30 cellular contexts compared by ENCODE assay signal in genomic region chr14:24677956-24678355, GRCh38. TPM values are rescaled to one million over a fixed set of nuclear protein-coding genes. Genes with fewer than 3 reads are reported as not detected.
DNase-seq lines count a peak whose midpoint lies in the region; ATAC-seq, FAIRE-seq and TF ChIP-seq lines count a peak whose summit lies in the region.
"Had no signal": no experiment of that assay in that cellular context is flagged by ENCODE, and none has a peak within 500 bp of the region (broad histone marks: within the 10 kb centered on the region; RNA-seq: fewer than 3 reads in every experiment).

No MANE protein-coding gene starts in this region.

- POLR2A ChIA-PET in CD8-positive, alpha-beta T cell (lab: Charles Lee) = no interaction called here

- intact Hi-C loops in CD8-positive, alpha-beta T cell (cut with DNase I, micrococcal nuclease) = loop anchor here (2.0 to 10.0 kb wide), 6 partner anchors 15 to 666 kb away; partner anchors contain the start of genes ADCY4 (in 2 of the 2), RIPK3 (in 2 of the 2), SDR39U1 (in 2 of the 2) and GZMB (in 1 of the 2)
- intact Hi-C loops in activated T-helper 1 cell treated with anti-CD3 and anti-CD28 coated beads, Interleukin-12 subunit alpha, Interleukin-12 subunit beta, Interleukin-2, Interleukin-4 antibody, amounts not matched to agents 30 ng/mL and 10 ng/mL and 1 ng/mL, durations not matched to agents 14 hours and 24 hours and 36 hours (cut with micrococcal nuclease) = loop anchor here (1.0 to 10.0 kb wide), 3 partner anchors 13 to 343 kb away; partner anchors contain the start of genes ADCY4 and RIPK3

- no peaks in the 10 kb centered on the region for H3K27me3 ChIP-seq in CD8-positive, alpha-beta T cell (ENCODE audit: insufficient read depth, low read length)
- H3K27me3 ChIP-seq in BE2C = peaks cover 4% of the 10 kb centered on the region; the same call in 1 of the 2 replicates
- H3K27me3 ChIP-seq: heart right ventricle had no signal

- no peak for TF ChIP-seq CTCF in CD8-positive, alpha-beta T cell (IDR thresholded peaks at IDR 0.05)
- TF ChIP-seq CTCF in BE2C (IDR thresholded peaks at IDR 0.05; ENCODE audit: low read depth, low read length) = no peak

- H3K36me3 Mint-ChIP-seq in CD8-positive, alpha-beta T cell = no peaks in the 10 kb centered on the region
- H3K36me3 Mint-ChIP-seq in activated T-helper 1 cell treated with anti-CD3 and anti-CD28 coated beads, Interleukin-12 subunit alpha, Interleukin-12 subunit beta, Interleukin-2, Interleukin-4 antibody, amounts not matched to agents 30 ng/mL and 10 ng/mL and 1 ng/mL, durations not matched to agents 14 hours and 24 hours and 36 hours (ENCODE audit: low read depth) = peaks cover 6% of the 10 kb centered on the region
- H3K36me3 Mint-ChIP-seq: neural progenitor cell had no signal

- peak; percentile 84 for FAIRE-seq in GM12891 (lab: Jason Lieb, UNC)
- FAIRE-seq: urothelium cell line had no signal

- in situ Hi-C loops in G401 (cut with HindIII; ENCODE audit: low sequenced_read_pairs) = no loop called here

- H3K4me3 ChIP-seq in CD8-positive, alpha-beta T cell (ENCODE audit: low read depth, low read length) = no peak overlapping the region
- H3K4me3 ChIP-seq in BE2C (ENCODE audit: low read depth, low read length) = no peak overlapping the region
- H3K4me3 ChIP-seq: HAP-1, lung, neural progenitor cell, PC-9 had no signal

- CTCF ChIA-PET in CD8-positive, alpha-beta T cell (lab: Charles Lee) = interaction anchor here (0.6 to 4.8 kb wide), 7 partner anchors 10 to 99 kb away, joined by 3 to 21 read pairs (median 5); no protein-coding TSS in a partner anchor

- no peak overlapping the region for H3K27ac ChIP-seq in CD8-positive, alpha-beta T cell (ENCODE audit: low read depth, low read length)
- peak overlapping the region; percentile 19 for H3K27ac ChIP-seq in epithelial cell of prostate
- H3K27ac ChIP-seq: C4-2B, neural progenitor cell, PC-9, thoracic aorta had no signal

- peaks cover 69% of the 10 kb centered on the region for H3K4me1 Mint-ChIP-seq in CD8-positive, alpha-beta T cell (ENCODE audit: low read depth)
- peaks cover 75% of the 10 kb centered on the region for H3K4me1 Mint-ChIP-seq in activated T-helper 1 cell treated with anti-CD3 and anti-CD28 coated beads, Interleukin-12 subunit alpha, Interleukin-12 subunit beta, Interleukin-2, Interleukin-4 antibody, amounts not matched to agents 30 ng/mL and 10 ng/mL and 1 ng/mL, durations not matched to agents 14 hours and 24 hours and 36 hours (ENCODE audit: low read depth)

- H3K27me3 Mint-ChIP-seq in CD8-positive, alpha-beta T cell (ENCODE audit: low read depth) = no peaks in the 10 kb centered on the region
- no peaks in the 10 kb centered on the region for H3K27me3 Mint-ChIP-seq in activated T-helper 1 cell treated with anti-CD3 and anti-CD28 coated beads, Interleukin-12 subunit alpha, Interleukin-12 subunit beta, Interleukin-2, Interleukin-4 antibody, amounts not matched to agents 30 ng/mL and 10 ng/mL and 1 ng/mL, durations not matched to agents 14 hours and 24 hours and 36 hours (ENCODE audit: insufficient read depth)
- H3K27me3 Mint-ChIP-seq: IgD-negative memory B cell; stimulated activated naive B cell treated with anti-CD40 and anti-IgM and Interleukin-4, amounts not matched to agents 10 μg/mL and 1 μg/mL and 100 μg/mL, for 72 hours had no signal

- no peak overlapping the region for H3K27ac Mint-ChIP-seq in CD8-positive, alpha-beta T cell
- peak overlapping the region; percentile 19 for H3K27ac Mint-ChIP-seq in activated T-helper 1 cell treated with anti-CD3 and anti-CD28 coated beads, Interleukin-12 subunit alpha, Interleukin-12 subunit beta, Interleukin-2, Interleukin-4 antibody, amounts not matched to agents 30 ng/mL and 10 ng/mL and 1 ng/mL, durations not matched to agents 14 hours and 24 hours and 36 hours
- H3K27ac Mint-ChIP-seq: neural progenitor cell had no signal

- no peak for ATAC-seq in CD8-positive, alpha-beta T cell
- ATAC-seq: right cardiac atrium had no signal

- peak overlapping the region; percentile 84 for H3K4me3 Mint-ChIP-seq in CD8-positive, alpha-beta T cell
- no peak overlapping the region for H3K4me3 Mint-ChIP-seq in activated T-helper 1 cell treated with anti-CD3 and anti-CD28 coated beads, Interleukin-12 subunit alpha, Interleukin-12 subunit beta, Interleukin-2, Interleukin-4 antibody, amounts not matched to agents 30 ng/mL and 10 ng/mL and 1 ng/mL, durations not matched to agents 14 hours and 24 hours and 36 hours
- H3K4me3 Mint-ChIP-seq: neural progenitor cell had no signal

- H3K4me1 ChIP-seq in CD8-positive, alpha-beta T cell (ENCODE audit: insufficient read depth, low read length) = peaks cover 30% of the 10 kb centered on the region
- H3K4me1 ChIP-seq in BE2C = no peaks in the 10 kb centered on the region
- H3K4me1 ChIP-seq: HAP-1, neural progenitor cell had no signal

- no peaks in the 10 kb centered on the region for H3K9me3 ChIP-seq in CD8-positive, alpha-beta T cell (ENCODE audit: low read length)
- H3K9me3 ChIP-seq in BE2C = no peaks in the 10 kb centered on the region
- H3K9me3 ChIP-seq: HAP-1, heart right ventricle, thoracic aorta had no signal

- DNase-seq in CD8-positive, alpha-beta T cell = no peak
- DNase-seq in GM12891 (ENCODE audit: insufficient read length, low spot score) (no peak), epithelial cell of prostate (ENCODE audit: low read depth, low spot score) (peak; percentile 39), BE2C (no peak), ecto neural progenitor cell (ENCODE audit: low spot score) (no peak), G401 (ENCODE audit: low spot score) (no peak)
- no peak for DNase-seq in activated T-helper 1 cell treated with anti-CD3 and anti-CD28 coated beads, Interleukin-12 subunit alpha, Interleukin-12 subunit beta, Interleukin-2, Interleukin-4 antibody, amounts not matched to agents 30 ng/mL and 10 ng/mL and 1 ng/mL, durations not matched to agents 14 hours and 24 hours and 36 hours (ENCODE audit: low spot score)
- DNase-seq: DND-41; foreskin fibroblast; heart right ventricle; NCI-H1092; NCI-H187; NCI-H2171 treated with DMSO at 0.1 percent for 48 hours; NCI-H524 treated with DMSO at 0.1 percent for 48 hours; NK-92 treated with Interleukin-12 subunit alpha and Interleukin-12 subunit beta, amount 100 ng/mL, for 24 hours; PC-9; right cardiac atrium; SIG-M5; stimulated activated CD4-positive, alpha-beta T cell treated with anti-CD3 and anti-CD28 coated beads, Interleukin-12 subunit alpha, Interleukin-12 subunit beta, amount 100 ng/mL, for 4 hours; stimulated activated CD4-positive, alpha-beta T cell treated with anti-CD3 and anti-CD28 coated beads, Interleukin-4, amount 100 ng/mL, for 24 hours; stimulated activated naive B cell treated with anti-CD40 and anti-IgM and Interleukin-4, amounts not matched to agents 10 μg/mL and 1 μg/mL and 100 μg/mL, for 72 hours; SW 1271 had no signal

- no peaks in the 10 kb centered on the region for H3K36me3 ChIP-seq in CD8-positive, alpha-beta T cell (ENCODE audit: insufficient read depth, low read length)
- H3K36me3 ChIP-seq in BE2C = no peaks in the 10 kb centered on the region
- H3K36me3 ChIP-seq: HAP-1, heart right ventricle, neural progenitor cell, thoracic aorta had no signal

- TF ChIP-seq POLR2A in GM12891 (IDR thresholded peaks at IDR 0.05; ENCODE audit: low read depth, low read length) = no peak

- peaks cover 6% of the 10 kb centered on the region for H3K9me3 Mint-ChIP-seq in CD8-positive, alpha-beta T cell
- H3K9me3 Mint-ChIP-seq in activated T-helper 1 cell treated with anti-CD3 and anti-CD28 coated beads, Interleukin-12 subunit alpha, Interleukin-12 subunit beta, Interleukin-2, Interleukin-4 antibody, amounts not matched to agents 30 ng/mL and 10 ng/mL and 1 ng/mL, durations not matched to agents 14 hours and 24 hours and 36 hours = peaks cover 3% of the 10 kb centered on the region
- H3K9me3 Mint-ChIP-seq: neural progenitor cell had no signal

TF ChIP-seq in GM12891, 5 proteins besides CTCF, POLR2A, EP300 and RAD21:
- no peak for TF ChIP-seq POU2F2 (IDR thresholded peaks at IDR 0.05; ENCODE audit: low read depth, low read length)
- no peak for TF ChIP-seq POLR2AphosphoS5 (IDR thresholded peaks at IDR 0.05; ENCODE audit: low read depth, low read length)
- no peak for TF ChIP-seq TAF1 (IDR thresholded peaks at IDR 0.05; ENCODE audit: low read depth, low read length)
- no peak for TF ChIP-seq SPI1 (IDR thresholded peaks at IDR 0.05; ENCODE audit: low read depth, low read length)
- TF ChIP-seq PAX5 (IDR thresholded peaks at IDR 0.05; ENCODE audit: insufficient read depth, low read length, severe bottlenecking) = no peak

RNA-seq across cellular contexts. Expression of gene GZMB, which starts 44.0 kb away (rescaled TPM):
- 1 to 10 TPM; 5.4 to 5.8 TPM for total RNA-seq in CD8-positive, alpha-beta T cell
- polyA plus RNA-seq in GM12891 (2012; ENCODE audit: low read depth, missing spikeins) = 0.56 TPM
- 6,140 and 6,145 TPM in 2 replicates for total RNA-seq in activated T-helper 1 cell treated with anti-CD3 and anti-CD28 coated beads, Interleukin-12 subunit alpha, Interleukin-12 subunit beta, Interleukin-2, Interleukin-4 antibody, amounts not matched to agents 30 ng/mL and 10 ng/mL and 1 ng/mL, durations not matched to agents 14 hours and 24 hours and 36 hours
- polyA plus RNA-seq in BE2C (2012; ENCODE audit: insufficient read depth, insufficient read length, low read depth) = not detected
- not detected in 2 replicates for total RNA-seq in G401 (2014; rRNA removed; shearing (Covaris generic))
- total RNA-seq: chondrocyte, PC-9 had no signal

Comparison
In these comparisons a context has a peak if more than half of its experiments do, and no peak if none do; other contexts are left out.
1. RNA of gene GZMB, which starts 44.0 kb away (total RNA-seq): 6,140 to 6,145 TPM in activated T-helper 1 cell treated with anti-CD3 and anti-CD28 coated beads, Interleukin-12 subunit alpha, Interleukin-12 subunit beta, Interleukin-2, Interleukin-4 antibody, amounts not matched to agents 30 ng/mL and 10 ng/mL and 1 ng/mL, durations not matched to agents 14 hours and 24 hours and 36 hours; 5.4 to 5.8 TPM in CD8-positive, alpha-beta T cell and not detected in G401; every median in the first group is over 100 times any median in the second.